ENCODE assay signal across 10 cellular contexts in genomic region chr12:96033549-96034389, GRCh38. TPM values are rescaled to one million over a fixed set of nuclear protein-coding genes. Genes with fewer than 3 reads are reported as not detected.
DNase-seq lines count a peak whose midpoint lies in the region; ATAC-seq and TF ChIP-seq lines count a peak whose summit lies in the region.
"Had no signal": no experiment of that assay in that cellular context is flagged by ENCODE, and none has a peak within 500 bp of the region (broad histone marks: within the 10 kb centered on the region; RNA-seq: fewer than 3 reads in every experiment).

No MANE protein-coding gene starts in this region.

- ATAC-seq in DND-41 (ENCODE audit: insufficient read depth, low read depth) (no peak), PC-3 (no peak), HG03135 (IDR thresholded peaks at IDR 0.05; ENCODE audit: unreplicated experiment) (no peak), GM21423 (IDR thresholded peaks at IDR 0.05; ENCODE audit: unreplicated experiment) (no peak)
- ATAC-seq: activated CD8-positive, alpha-beta T cell treated with anti-CD3 and anti-CD28 coated beads for 36 hours had no signal

- no peaks in the 10 kb centered on the region for H3K9me2 ChIP-seq in PC-3 (replicated peaks; ENCODE audit: low read length)

- H4K20me1 ChIP-seq in DND-41 (ENCODE audit: insufficient read depth, low read length) (no peaks in the 10 kb centered on the region), PC-3 (ENCODE audit: low read length) (no peaks in the 10 kb centered on the region)

- H3K9me3 ChIP-seq in DND-41 (ENCODE audit: insufficient read depth, low read length, severe bottlenecking) (no peaks in the 10 kb centered on the region), PC-3 (ENCODE audit: low read length) (no peaks in the 10 kb centered on the region), parathyroid adenoma (ENCODE audit: control insufficient read depth, low read length) (no peaks in the 10 kb centered on the region)

- CTCF ChIA-PET in PC-3 (lab: Charles Lee), result no interaction called here

- H3K9ac ChIP-seq in DND-41 (ENCODE audit: low read depth, low read length), result peak overlapping the region; percentile 73; the same call in 1 of the 2 replicates
- peak overlapping the region; percentile 65; the same call in 1 of the 2 replicates for H3K9ac ChIP-seq in PC-3 (ENCODE audit: low read length)
- H3K9ac ChIP-seq in parathyroid adenoma, result no peak overlapping the region

- H3K79me2 ChIP-seq in DND-41 (ENCODE audit: insufficient read depth, low read length) (peaks cover 20% of the 10 kb centered on the region), PC-3 (ENCODE audit: low read length) (peaks cover 39% of the 10 kb centered on the region), parathyroid adenoma (peaks cover 18% of the 10 kb centered on the region)

- POLR2A ChIA-PET in PC-3 (lab: Charles Lee; ENCODE audit: unreplicated experiment), result no interaction called here

- H3K4me2 ChIP-seq in DND-41 (ENCODE audit: insufficient read depth, low read length) (peak overlapping the region; percentile 95), PC-3 (ENCODE audit: low read length) (peak overlapping the region; percentile 85), parathyroid adenoma (ENCODE audit: low read length) (peak overlapping the region; percentile 85)

- peaks cover 30% of the 10 kb centered on the region for H3K4me1 ChIP-seq in DND-41 (ENCODE audit: insufficient read depth, low read length)
- peaks cover 27% of the 10 kb centered on the region for H3K4me1 ChIP-seq in PC-3 (ENCODE audit: insufficient read depth, low read length)
- peaks cover 7% of the 10 kb centered on the region for H3K4me1 ChIP-seq in parathyroid adenoma

- BruUV-seq in PC-3 (replicated peaks; lab: Mats Ljungman, UMichigan), result no TSS peak

- H2AFZ ChIP-seq in DND-41 (ENCODE audit: low read depth, low read length) (no peak overlapping the region), PC-3 (ENCODE audit: low read length) (peak overlapping the region; percentile 89; the same call in 1 of the 2 replicates), parathyroid adenoma (no peak overlapping the region)

- H3F3A ChIP-seq in PC-3 (ENCODE audit: low read length, unreplicated experiment), result no peaks in the 10 kb centered on the region

- H3K27me3 ChIP-seq in DND-41 (ENCODE audit: insufficient read depth, low read length, poor library complexity) (no peaks in the 10 kb centered on the region), PC-3 (ENCODE audit: low read length) (no peaks in the 10 kb centered on the region), parathyroid adenoma (ENCODE audit: control insufficient read depth, insufficient read depth, low read length) (no peaks in the 10 kb centered on the region)

- no peak for TF ChIP-seq CTCF in DND-41 (IDR thresholded peaks at IDR 0.05; ENCODE audit: borderline replicate concordance, extremely low read depth, low read length, poor library complexity, severe bottlenecking)
- TF ChIP-seq CTCF in PC-3 (conservative IDR thresholded peaks at IDR 0.05; ENCODE audit: low read depth, low read length), result no peak
- TF ChIP-seq CTCF in epithelial cell of proximal tubule (conservative IDR thresholded peaks at IDR 0.05; ENCODE audit: low read depth, low read length), result no peak
- TF ChIP-seq CTCF in parathyroid adenoma (IDR thresholded peaks at IDR 0.05), result no peak

- H3K36me3 ChIP-seq in DND-41 (ENCODE audit: insufficient read depth, low read length) (no peaks in the 10 kb centered on the region; the same call in 1 of the 2 replicates), PC-3 (ENCODE audit: low read depth, low read length) (no peaks in the 10 kb centered on the region), parathyroid adenoma (ENCODE audit: control insufficient read depth, insufficient read depth, low read length) (no peaks in the 10 kb centered on the region)

- DNase-seq in DND-41 (no peak), PC-3 (no peak), epithelial cell of proximal tubule (ENCODE audit: low read depth) (no peak), UCSD-AML1 (lab: John Stamatoyannopoulos, UW; ENCODE audit: unreplicated experiment) (no peak), substantia nigra (lab: John Stamatoyannopoulos, UW) (no peak)
- DNase-seq: GDM1 had no signal

- H3K27ac ChIP-seq in DND-41 (ENCODE audit: low read length) (no peak overlapping the region), PC-3 (ENCODE audit: low read length) (no peak overlapping the region), parathyroid adenoma (no peak overlapping the region), substantia nigra (ENCODE audit: low read depth, low read length, poor library complexity, severe bottlenecking) (no peak overlapping the region)

- H3K4me3 ChIP-seq in DND-41 (ENCODE audit: low read depth in 1 of 2, low read length in 2 of 2) (peak overlapping the region; percentile 69 to 94; a peak in 3 of 4 replicates), PC-3 (ENCODE audit: low read length) (peak overlapping the region; percentile 91), epithelial cell of proximal tubule (ENCODE audit: low read depth, low read length) (peak overlapping the region; percentile 95), parathyroid adenoma (ENCODE audit: low read depth, low read length) (peak overlapping the region; percentile 71)

- intact Hi-C loops in PC-3 (cut with micrococcal nuclease), result no loop called here

RNA-seq across cellular contexts. Expression of gene LTA4H, which starts 1.6 kb away (rescaled TPM):
- 53.5 and 58.4 TPM in 2 replicates for total RNA-seq in PC-3 (2014; rRNA removed)
- 77.2 and 79.6 TPM in 2 replicates for total RNA-seq in epithelial cell of proximal tubule

RNA-seq across cellular contexts. Expression of gene HAL, which starts 37.6 kb away (rescaled TPM):
- total RNA-seq in PC-3 (2014; rRNA removed) (0.23 and 1.5 TPM in 2 replicates), epithelial cell of proximal tubule (0.23 TPM in 1 of 2 replicates, not detected in the other)
